Comparison of ENCODE assay signal across 8 cellular contexts in the genomic region with DNA sequence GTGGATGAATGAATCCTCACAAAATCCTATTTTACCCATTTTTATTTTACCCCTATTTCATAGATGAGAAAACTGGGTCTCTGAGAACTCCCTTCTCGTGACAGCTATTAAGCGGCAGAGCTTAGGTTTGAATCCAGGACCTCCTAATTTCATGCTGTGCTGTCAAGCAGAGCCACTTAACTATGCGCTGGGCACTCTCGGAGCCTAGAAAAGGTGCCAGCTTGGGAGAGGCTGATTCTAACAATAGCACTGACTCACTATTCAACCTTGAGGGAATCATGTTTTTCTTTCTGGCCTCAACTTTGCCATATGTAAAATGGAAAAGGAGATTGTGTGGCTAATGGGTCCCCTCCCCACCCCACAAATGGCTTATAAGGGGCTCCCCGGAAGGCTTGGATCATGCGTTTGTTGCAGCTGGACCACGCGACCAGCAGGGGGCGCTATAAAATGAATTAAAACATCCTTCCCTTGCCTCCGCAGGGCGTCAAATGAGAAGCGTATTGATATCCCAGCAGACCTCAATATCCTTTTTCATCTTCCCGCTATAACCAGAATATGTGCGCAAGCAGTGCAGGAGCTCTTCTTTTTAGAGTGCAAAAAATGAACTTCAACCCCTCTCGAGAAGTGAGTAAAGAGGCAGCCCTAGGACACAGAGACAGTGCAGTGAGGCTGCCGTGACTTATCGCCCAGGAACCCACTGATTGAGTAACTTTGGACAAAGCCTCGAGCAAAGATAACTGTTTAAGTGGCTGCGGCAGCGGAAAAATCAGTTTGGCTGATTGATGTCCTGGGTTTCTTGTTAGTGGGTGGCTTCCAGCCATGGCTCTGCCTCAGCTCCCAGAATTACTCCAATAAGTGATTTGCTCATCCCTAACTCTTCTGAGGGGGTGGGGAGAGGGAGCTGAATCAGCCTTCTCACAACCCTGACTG. TPM values are rescaled to one million over a fixed set of nuclear protein-coding genes. Genes with fewer than 3 reads are reported as not detected.
A peak's percentile ranks its signal among the peaks of the same experiment; 100 is the strongest.
DNase-seq lines count a peak whose midpoint lies in the region; ATAC-seq and TF ChIP-seq lines count a peak whose summit lies in the region.

No MANE protein-coding gene starts in this region.

- no peaks in the 10 kb centered on the region for H3K9me3 Mint-ChIP-seq in activated CD4-positive, alpha-beta T cell treated with anti-CD3 and anti-CD28 coated beads for 36 hours (ENCODE audit: low read depth)
- no peaks in the 10 kb centered on the region for H3K9me3 Mint-ChIP-seq in activated CD4-positive, alpha-beta T cell treated with anti-CD3 and anti-CD28 coated beads, Interleukin-2, amount 10 ng/mL, durations not matched to agents 7 days and 5 days

- CTCF ChIA-PET in activated CD4-positive, alpha-beta T cell treated with anti-CD3 and anti-CD28 coated beads for 36 hours (lab: Charles Lee) = interaction anchor here (0.5 to 3.8 kb wide), 21 partner anchors 13 to 325 kb away, joined by 3 to 40 read pairs (median 4); no protein-coding TSS in a partner anchor
- CTCF ChIA-PET in activated CD4-positive, alpha-beta T cell treated with anti-CD3 and anti-CD28 coated beads, Interleukin-2, amount 10 ng/mL, durations not matched to agents 7 days and 5 days (lab: Charles Lee) = interaction anchor here (1.3 to 2.3 kb wide), 4 partner anchors 9 to 166 kb away, joined by 3 to 9 read pairs (median 4); no protein-coding TSS in a partner anchor

- no peaks in the 10 kb centered on the region for H3K36me3 Mint-ChIP-seq in activated CD4-positive, alpha-beta T cell treated with anti-CD3 and anti-CD28 coated beads for 36 hours (ENCODE audit: low read depth)
- no peaks in the 10 kb centered on the region for H3K36me3 Mint-ChIP-seq in activated CD4-positive, alpha-beta T cell treated with anti-CD3 and anti-CD28 coated beads, Interleukin-2, amount 10 ng/mL, durations not matched to agents 7 days and 5 days (ENCODE audit: low read depth)

- TF ChIP-seq POLR2A in GM18505 (IDR thresholded peaks at IDR 0.05; ENCODE audit: borderline replicate concordance, extremely low read depth, insufficient read depth, insufficient read length) = no peak

- H3K4me3 Mint-ChIP-seq in activated CD4-positive, alpha-beta T cell treated with anti-CD3 and anti-CD28 coated beads for 36 hours = no peak overlapping the region
- H3K4me3 Mint-ChIP-seq in activated CD4-positive, alpha-beta T cell treated with anti-CD3 and anti-CD28 coated beads, Interleukin-2, amount 10 ng/mL, durations not matched to agents 7 days and 5 days = no peak overlapping the region

- peak; percentile 97 for TF ChIP-seq CTCF in LNCAP (IDR thresholded peaks at IDR 0.05)

- ATAC-seq in activated CD4-positive, alpha-beta T cell treated with anti-CD3 and anti-CD28 coated beads for 36 hours = peak; percentile 36
- ATAC-seq in HG03108 (IDR thresholded peaks at IDR 0.05; ENCODE audit: unreplicated experiment) (no peak), GM18505 (IDR thresholded peaks at IDR 0.05; ENCODE audit: unreplicated experiment) (no peak)

- no peaks in the 10 kb centered on the region for H3K4me1 Mint-ChIP-seq in activated CD4-positive, alpha-beta T cell treated with anti-CD3 and anti-CD28 coated beads for 36 hours
- no peaks in the 10 kb centered on the region for H3K4me1 Mint-ChIP-seq in activated CD4-positive, alpha-beta T cell treated with anti-CD3 and anti-CD28 coated beads, Interleukin-2, amount 10 ng/mL, durations not matched to agents 7 days and 5 days

- intact Hi-C loops in activated CD4-positive, alpha-beta T cell treated with anti-CD3 and anti-CD28 coated beads for 36 hours (cut with DNase I, micrococcal nuclease) = loop anchor here (1.0 to 5.0 kb wide), 4 partner anchors 87 to 446 kb away; no protein-coding TSS in a partner anchor

- H3K27ac Mint-ChIP-seq in activated CD4-positive, alpha-beta T cell treated with anti-CD3 and anti-CD28 coated beads for 36 hours = no peak overlapping the region
- H3K27ac Mint-ChIP-seq in activated CD4-positive, alpha-beta T cell treated with anti-CD3 and anti-CD28 coated beads, Interleukin-2, amount 10 ng/mL, durations not matched to agents 7 days and 5 days = no peak overlapping the region

- H3K27me3 Mint-ChIP-seq in activated CD4-positive, alpha-beta T cell treated with anti-CD3 and anti-CD28 coated beads for 36 hours = peaks cover 20% of the 10 kb centered on the region
- H3K27me3 Mint-ChIP-seq in activated CD4-positive, alpha-beta T cell treated with anti-CD3 and anti-CD28 coated beads, Interleukin-2, amount 10 ng/mL, durations not matched to agents 7 days and 5 days = no peaks in the 10 kb centered on the region

- DNase-seq in activated CD4-positive, alpha-beta T cell treated with anti-CD3 and anti-CD28 coated beads for 36 hours = peak; percentile 63
- no peak for DNase-seq in activated CD4-positive, alpha-beta T cell treated with anti-CD3 and anti-CD28 coated beads for 1 hour
- peak; percentile 45 for DNase-seq in activated CD4-positive, alpha-beta T cell treated with anti-CD3 and anti-CD28 coated beads, Interleukin-2, amount 10 ng/mL, durations not matched to agents 7 days and 5 days
- DNase-seq in globus pallidus (ENCODE audit: low spot score) = peak; percentile 5
- peak; percentile 42 for DNase-seq in stimulated activated CD4-positive, alpha-beta T cell treated with anti-CD3 and anti-CD28 coated beads, Interleukin-15, amount 100 ng/mL, for 24 hours

- POLR2A ChIA-PET in activated CD4-positive, alpha-beta T cell treated with anti-CD3 and anti-CD28 coated beads for 36 hours (lab: Charles Lee) = no interaction called here
- POLR2A ChIA-PET in activated CD4-positive, alpha-beta T cell treated with anti-CD3 and anti-CD28 coated beads, Interleukin-2, amount 10 ng/mL, durations not matched to agents 7 days and 5 days (lab: Charles Lee) = no interaction called here

RNA-seq across cellular contexts. Expression of a gene that starts 12.9 kb away (rescaled TPM):
- not detected for total RNA-seq in activated CD4-positive, alpha-beta T cell treated with anti-CD3 and anti-CD28 coated beads for 36 hours
- total RNA-seq in activated CD4-positive, alpha-beta T cell treated with anti-CD3 and anti-CD28 coated beads, Interleukin-2, amount 10 ng/mL, durations not matched to agents 7 days and 5 days = not detected
